20 cellular contexts compared by ENCODE assay signal in the genomic region with DNA sequence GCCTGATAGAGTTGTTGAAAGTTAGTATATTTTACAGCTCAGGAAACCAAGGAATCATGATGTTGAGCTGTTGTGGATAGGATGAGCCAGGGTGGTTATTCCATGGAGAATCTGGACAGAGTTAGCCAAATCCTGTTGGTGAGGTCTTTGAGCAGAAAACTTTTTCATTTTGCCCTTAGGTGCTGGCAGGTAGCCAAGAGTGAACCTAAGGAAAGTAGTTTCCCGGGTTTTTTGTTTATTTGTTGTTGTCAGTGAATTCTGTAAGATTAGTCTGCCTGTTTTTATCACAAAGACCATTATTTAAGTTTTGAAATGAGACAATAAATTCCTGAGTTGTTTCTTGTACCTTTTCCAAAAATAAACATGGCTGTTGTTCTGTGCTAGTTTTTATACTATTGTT.
"Had no signal": no experiment of that assay in that cellular context is flagged by ENCODE, and none has a peak within 500 bp of the region (broad histone marks: within the 10 kb centered on the region; RNA-seq: fewer than 3 reads in every experiment).

No MANE protein-coding gene starts in this region.

- H3K27ac Mint-ChIP-seq: activated CD4-positive, alpha-beta memory T cell treated with anti-CD3 and anti-CD28 coated beads, Interleukin-2, amount 10 ng/mL, durations not matched to agents 7 days and 5 days; activated naive CD4-positive, alpha-beta T cell treated with anti-CD3 and anti-CD28 coated beads, Interleukin-2, amount 10 ng/mL, durations not matched to agents 7 days and 5 days; activated T-cell treated with anti-CD3 and anti-CD28 coated beads, Interleukin-2, amount 50 U/mL, for 72 hours; memory B cell; natural killer cell treated with Interleukin-12 subunit alpha and Interleukin-12 subunit beta and Interleukin-15 and Interleukin-18, amount 100 ng/mL, for 72 hours had no signal

- H3K27me3 Mint-ChIP-seq: activated CD4-positive, alpha-beta memory T cell treated with anti-CD3 and anti-CD28 coated beads, Interleukin-2, amount 10 ng/mL, durations not matched to agents 7 days and 5 days; activated naive CD4-positive, alpha-beta T cell treated with anti-CD3 and anti-CD28 coated beads, Interleukin-2, amount 10 ng/mL, durations not matched to agents 7 days and 5 days; memory B cell; natural killer cell treated with Interleukin-12 subunit alpha and Interleukin-12 subunit beta and Interleukin-15 and Interleukin-18, amount 100 ng/mL, for 72 hours had no signal

- H3K4me1 Mint-ChIP-seq: activated CD4-positive, alpha-beta memory T cell treated with anti-CD3 and anti-CD28 coated beads, Interleukin-2, amount 10 ng/mL, durations not matched to agents 7 days and 5 days; activated naive CD4-positive, alpha-beta T cell treated with anti-CD3 and anti-CD28 coated beads, Interleukin-2, amount 10 ng/mL, durations not matched to agents 7 days and 5 days had no signal

- H3K4me3 Mint-ChIP-seq: activated CD4-positive, alpha-beta memory T cell treated with anti-CD3 and anti-CD28 coated beads, Interleukin-2, amount 10 ng/mL, durations not matched to agents 7 days and 5 days; activated naive CD4-positive, alpha-beta T cell treated with anti-CD3 and anti-CD28 coated beads, Interleukin-2, amount 10 ng/mL, durations not matched to agents 7 days and 5 days; activated T-cell treated with anti-CD3 and anti-CD28 coated beads, Interleukin-2, amount 50 U/mL, for 72 hours; memory B cell; natural killer cell treated with Interleukin-12 subunit alpha and Interleukin-12 subunit beta and Interleukin-15 and Interleukin-18, amount 100 ng/mL, for 72 hours had no signal

- H3K27me3 ChIP-seq: cardiac muscle cell, gastroesophageal sphincter, pancreas, upper lobe of left lung had no signal

- DNase-seq: activated CD4-positive, alpha-beta memory T cell treated with anti-CD3 and anti-CD28 coated beads, Interleukin-2, amount 10 ng/mL, durations not matched to agents 7 days and 5 days; activated CD4-positive, alpha-beta T cell treated with anti-CD3 and anti-CD28 coated beads for 48 hours; activated effector memory CD4-positive, alpha-beta T cell treated with anti-CD3 and anti-CD28 coated beads, Interleukin-2, amount 50 U/mL, for 16 hours; activated naive CD4-positive, alpha-beta T cell treated with anti-CD3 and anti-CD28 coated beads, Interleukin-2, amount 10 ng/mL, durations not matched to agents 7 days and 5 days; activated T-cell treated with anti-CD3 and anti-CD28 coated beads, Interleukin-2, amount 50 U/mL, for 72 hours; amygdala; cortex of kidney; head of caudate nucleus; left cardiac atrium; pancreas; psoas muscle; right cardiac atrium; stimulated activated CD4-positive, alpha-beta T cell treated with anti-CD3 and anti-CD28 coated beads, Interleukin-4, amount 100 ng/mL, for 24 hours; stimulated activated naive CD4-positive, alpha-beta T cell treated with Interleukin-2 at 50 U/mL for 16 hours; upper lobe of left lung had no signal

- ATAC-seq: activated T-cell treated with anti-CD3 and anti-CD28 coated beads, Interleukin-2, amount 50 U/mL, for 72 hours; gastroesophageal sphincter; left cardiac atrium; natural killer cell treated with Interleukin-12 subunit alpha and Interleukin-12 subunit beta and Interleukin-15 and Interleukin-18, amount 100 ng/mL, for 72 hours; pancreas; psoas muscle; right cardiac atrium had no signal

- H3K9me3 ChIP-seq: pancreas, psoas muscle had no signal

- H3K4me3 ChIP-seq: cardiac muscle cell, gastroesophageal sphincter, pancreas, psoas muscle, thoracic aorta, upper lobe of left lung had no signal

- H3K36me3 ChIP-seq: cardiac muscle cell, gastroesophageal sphincter, pancreas, thoracic aorta, upper lobe of left lung had no signal
